8 cellular contexts compared by ENCODE assay signal in genomic region chr15:68228143-68228970, GRCh38. TPM values are rescaled to one million over a fixed set of nuclear protein-coding genes. Genes with fewer than 3 reads are reported as not detected.
DNase-seq lines count a peak whose midpoint lies in the region; ATAC-seq and TF ChIP-seq lines count a peak whose summit lies in the region.

No MANE protein-coding gene starts in this region.

- H3K36me3 ChIP-seq in heart left ventricle (no peaks in the 10 kb centered on the region), SK-N-SH (replicated peaks in 1 of 2; ENCODE audit: control insufficient read depth in 1 of 2, insufficient read depth in 2 of 2, low read length in 1 of 2) (no peaks in the 10 kb centered on the region), fibroblast of lung (ENCODE audit: control insufficient read depth, insufficient read depth, low read length) (no peaks in the 10 kb centered on the region)

- no peak for TF ChIP-seq RAD21 in SK-N-SH (IDR thresholded peaks at IDR 0.05; ENCODE audit: low read length)

- intact Hi-C loops in heart left ventricle (cut with DNase I) (loop anchor here in 1 of 10 donors (10.0 kb wide), 1 partner anchor 64 kb away; no protein-coding TSS in a partner anchor), cardiac septum (cut with DNase I) (no loop called here)

- no peaks in the 10 kb centered on the region for H3K9me3 Mint-ChIP-seq in osteocyte (ENCODE audit: unreplicated experiment)

- no peaks in the 10 kb centered on the region for H3K9me2 ChIP-seq in SK-N-SH

- H3K9me3 ChIP-seq in heart left ventricle (no peaks in the 10 kb centered on the region), SK-N-SH (no peaks in the 10 kb centered on the region), fibroblast of lung (ENCODE audit: control insufficient read depth, insufficient read depth, low read depth, low read length) (no peaks in the 10 kb centered on the region)

- TF ChIP-seq POLR2A in heart left ventricle (IDR thresholded peaks at IDR 0.05): no peak

- H3F3A ChIP-seq in SK-N-SH (replicated peaks; ENCODE audit: insufficient read depth): peaks cover 4% of the 10 kb centered on the region

- no peaks in the 10 kb centered on the region for H3K27me3 Mint-ChIP-seq in osteocyte (ENCODE audit: unreplicated experiment)

- no peak for TF ChIP-seq EP300 in SK-N-SH (IDR thresholded peaks at IDR 0.05; ENCODE audit: borderline replicate concordance in 1 of 2, low read depth in 1 of 2, low read length in 1 of 2)

- no peaks in the 10 kb centered on the region for H3K36me3 Mint-ChIP-seq in osteocyte (ENCODE audit: unreplicated experiment)

- peak overlapping the region; percentile 77 for H3K4me3 Mint-ChIP-seq in osteocyte (ENCODE audit: unreplicated experiment)

- POLR2A ChIA-PET in SK-N-SH (lab: Yijun Ruan, JAX): interaction anchor here (0.6 to 1.7 kb wide), 3 partner anchors 25 to 49 kb away, joined by 3 read pairs; partner anchors contain the start of gene FEM1B

- H3K4me3 ChIP-seq in heart left ventricle: peak overlapping the region; percentile 78 to 99 (median 93)
- H3K4me3 ChIP-seq in SK-N-SH (ENCODE audit: low read depth in 2 of 2, low read length in 1 of 2): peak overlapping the region; percentile 74 to 96
- peak overlapping the region; percentile 64 to 96 (median 84) for H3K4me3 ChIP-seq in fibroblast of lung (replicated peaks in 1 of 4; ENCODE audit: control extremely low read depth in 1 of 4, insufficient read depth in 1 of 4, low read depth in 3 of 4, low read length in 4 of 4)

- no peak for TF ChIP-seq CTCF in heart left ventricle (IDR thresholded peaks at IDR 0.05)
- TF ChIP-seq CTCF in SK-N-SH (IDR thresholded peaks at IDR 0.05): no peak
- no peak for TF ChIP-seq CTCF in fibroblast of lung (conservative IDR thresholded peaks at IDR 0.05 in 1 of 2, IDR thresholded peaks at IDR 0.05 in 1 of 2; ENCODE audit: low read depth in 1 of 2, low read length in 2 of 2)
- TF ChIP-seq CTCF in osteocyte (IDR thresholded peaks at IDR 0.05): no peak

- H2AFZ ChIP-seq in SK-N-SH (ENCODE audit: low read depth): peak overlapping the region; percentile 83; the same call in 1 of the 2 replicates
- peak overlapping the region; percentile 86 for H2AFZ ChIP-seq in fibroblast of lung (ENCODE audit: low read length)

- peak overlapping the region; percentile 33 for H3K27ac Mint-ChIP-seq in osteocyte (ENCODE audit: unreplicated experiment)

- peak overlapping the region in 7 of 12 donors; percentile 71 to 90 (median 85) for H3K27ac ChIP-seq in heart left ventricle
- H3K27ac ChIP-seq in SK-N-SH (ENCODE audit: low read depth in 2 of 2, low read length in 1 of 2): peak overlapping the region in 1 of 2 experiments; percentile 52; a peak in 1 of 4 replicates
- peak overlapping the region; percentile 82 for H3K27ac ChIP-seq in fibroblast of lung (ENCODE audit: insufficient read depth, low read length)

- ATAC-seq in heart left ventricle: no peak
- no peak for ATAC-seq in GM18519 (IDR thresholded peaks at IDR 0.05; ENCODE audit: low FRiP score, unreplicated experiment)

- H3K4me1 ChIP-seq in heart left ventricle: peaks cover 0 to 34% (median 14%) of the 10 kb centered on the region in 12 donors
- peaks cover 10 to 31% of the 10 kb centered on the region in 2 experiments; a peak in 2 of 4 replicates for H3K4me1 ChIP-seq in SK-N-SH (ENCODE audit: control insufficient read depth in 1 of 2, insufficient read depth in 2 of 2, low read depth in 1 of 2, low read length in 1 of 2)
- peaks cover 3% of the 10 kb centered on the region for H3K4me1 ChIP-seq in fibroblast of lung (ENCODE audit: control insufficient read depth, extremely low read depth, insufficient read depth, low read length)

- H3K27me3 ChIP-seq in heart left ventricle (no peaks in the 10 kb centered on the region), SK-N-SH (ENCODE audit: insufficient read depth) (no peaks in the 10 kb centered on the region), fibroblast of lung (ENCODE audit: control insufficient read depth, insufficient read depth, low read length) (no peaks in the 10 kb centered on the region)

- H3K79me2 ChIP-seq in SK-N-SH (ENCODE audit: insufficient read depth) (peaks cover 58% of the 10 kb centered on the region), fibroblast of lung (ENCODE audit: control insufficient read depth, insufficient read depth, low read length) (peaks cover 33% of the 10 kb centered on the region)

- CTCF ChIA-PET in SK-N-SH (lab: Yijun Ruan, JAX): interaction anchor here (0.6 to 4.0 kb wide), 6 partner anchors 10 to 78 kb away, joined by 3 to 21 read pairs (median 10); no protein-coding TSS in a partner anchor

- DNase-seq in heart left ventricle (no peak), cardiac septum (ENCODE audit: low spot score) (no peak), SK-N-SH (peak; percentile 43), fibroblast of lung (ENCODE audit: low read depth in 2 of 2) (peak in 1 of 2 donors; percentile 23), osteocyte (ENCODE audit: extremely low spot score, unreplicated experiment) (peak; percentile 73), dedifferentiated amniotic fluid mesenchymal stem cell (ENCODE audit: extremely low spot score) (no peak), GM19240 (ENCODE audit: insufficient read length, low spot score) (no peak)

- peaks cover 22% of the 10 kb centered on the region for H3K4me1 Mint-ChIP-seq in osteocyte (ENCODE audit: unreplicated experiment)

- H3K4me2 ChIP-seq in SK-N-SH: peak overlapping the region; percentile 89
- H3K4me2 ChIP-seq in fibroblast of lung (ENCODE audit: extremely low read depth, insufficient read depth, low read length): peak overlapping the region; percentile 96

- peaks cover 12% of the 10 kb centered on the region; the same call in 1 of the 2 replicates for H4K20me1 ChIP-seq in SK-N-SH (ENCODE audit: insufficient read depth)
- no peaks in the 10 kb centered on the region for H4K20me1 ChIP-seq in fibroblast of lung (ENCODE audit: control insufficient read depth, extremely low read depth, insufficient read depth, low read length)

- peak overlapping the region; percentile 91 for H3K9ac ChIP-seq in SK-N-SH
- H3K9ac ChIP-seq in fibroblast of lung (ENCODE audit: insufficient read depth, low read length): peak overlapping the region; percentile 86

- 51 to 70% (median 55%) methylated on average over 21 to 25 of the region's 25 CpGs for WGBS in heart left ventricle, 4 donors
- 44% methylated on average over 23 of the region's 25 CpGs for WGBS in SK-N-SH (ENCODE audit: low lambda C conversion rate)

TF ChIP-seq in SK-N-SH, 30 proteins besides CTCF, POLR2A, EP300 and RAD21:
- no peak for TF ChIP-seq CHD2 (IDR thresholded peaks at IDR 0.05; ENCODE audit: low read length, partially characterized antibody)

RNA-seq across cellular contexts. Expression of gene CLN6, which starts 1.2 kb away (rescaled TPM):
- 10 to 100 TPM in 3 of 9 donors, 1 to 10 TPM in 6; 5.6 to 24.1 (median 8.9) TPM for total RNA-seq in heart left ventricle
- 10 to 100 TPM in 1 of 2 donors, 1 to 10 TPM in 1; 8.6 to 19.0 TPM for polyA plus RNA-seq in heart left ventricle
- 8.5 TPM for total RNA-seq in cardiac septum
- 27.5 and 32.2 TPM in 2 replicates for polyA plus RNA-seq in SK-N-SH (2012; rRNA removed)
- 11.8 and 23.4 TPM in 2 replicates for polyA plus RNA-seq in SK-N-SH (2012; cell fraction: cytosol; rRNA removed)
- 23.2 and 33.0 TPM in 2 replicates for polyA plus RNA-seq in SK-N-SH (2012; cell fraction: nucleus; rRNA removed)
- total RNA-seq in fibroblast of lung: 5.6 and 6.2 TPM in 2 replicates
- polyA plus RNA-seq in fibroblast of lung: 16.1 and 31.2 TPM in 2 replicates
- polyA plus RNA-seq in fibroblast of lung (2012): 12.1 and 29.9 TPM in 2 replicates
- 51.9 and 109 TPM in 2 replicates for polyA minus RNA-seq in fibroblast of lung (ENCODE audit: low replicate concordance)
- total RNA-seq in osteocyte: 18.7 and 20.5 TPM in 2 replicates

RNA-seq across cellular contexts. Expression of gene CALML4, which starts 23.2 kb away (rescaled TPM):
- total RNA-seq in heart left ventricle: 1 to 10 TPM in 5 of 9 donors, under 1 TPM in 4; 0.21 to 6.6 (median 1.5) TPM
- 1 to 10 TPM; 1.2 to 1.6 TPM for polyA plus RNA-seq in heart left ventricle
- total RNA-seq in cardiac septum: 1.6 TPM
- 3.1 and 3.2 TPM in 2 replicates for polyA plus RNA-seq in SK-N-SH (2012; rRNA removed)
- 2.3 and 3.9 TPM in 2 replicates for polyA plus RNA-seq in SK-N-SH (2012; cell fraction: cytosol; rRNA removed)
- 18.6 and 20.9 TPM in 2 replicates for polyA plus RNA-seq in SK-N-SH (2012; cell fraction: nucleus; rRNA removed)
- total RNA-seq in fibroblast of lung: 1.0 and 1.8 TPM in 2 replicates
- polyA plus RNA-seq in fibroblast of lung: 1.5 and 2.0 TPM in 2 replicates
- polyA plus RNA-seq in fibroblast of lung (2012): 1.9 and 2.0 TPM in 2 replicates
- polyA minus RNA-seq in fibroblast of lung (ENCODE audit: low replicate concordance): 0.44 TPM in 1 of 2 replicates, not detected in the other
- 1.8 and 2.0 TPM in 2 replicates for total RNA-seq in osteocyte

RNA-seq across cellular contexts. Expression of gene FEM1B, which starts 49.2 kb away (rescaled TPM):
- total RNA-seq in heart left ventricle (10 to 100 TPM; 30.2 to 94.0 (median 61.2) TPM), cardiac septum (114 TPM), fibroblast of lung (46.7 and 48.4 TPM in 2 replicates), osteocyte (71.1 and 71.5 TPM in 2 replicates)
- polyA plus RNA-seq in heart left ventricle (10 to 100 TPM in 1 of 2 donors, 1 to 10 TPM in 1; 9.3 to 52.7 TPM), SK-N-SH (2012; rRNA removed) (14.0 and 22.2 TPM in 2 replicates), fibroblast of lung (20.9 and 38.2 TPM in 2 replicates)
- polyA plus RNA-seq in SK-N-SH (2012; cell fraction: cytosol; rRNA removed): 10.7 and 15.3 TPM in 2 replicates
- polyA plus RNA-seq in SK-N-SH (2012; cell fraction: nucleus; rRNA removed): 9.5 and 18.5 TPM in 2 replicates
- polyA plus RNA-seq in fibroblast of lung (2012): 12.7 and 26.3 TPM in 2 replicates
- 52.3 and 178 TPM in 2 replicates for polyA minus RNA-seq in fibroblast of lung (ENCODE audit: low replicate concordance)

Comparison
In these comparisons a context has a peak if more than half of its experiments do, and no peak if none do; other contexts are left out.
1. DNase-seq: peak in SK-N-SH (single experiment) and osteocyte (single experiment); none in heart left ventricle (0 of 5), cardiac septum (single experiment), dedifferentiated amniotic fluid mesenchymal stem cell (single experiment) and GM19240 (single experiment).
2. Peak in every context shown above with its lines, with median percentiles within 50 percentile points of each other: H3K4me3 ChIP-seq.